18 cellular contexts compared by ENCODE assay signal in the genomic region with DNA sequence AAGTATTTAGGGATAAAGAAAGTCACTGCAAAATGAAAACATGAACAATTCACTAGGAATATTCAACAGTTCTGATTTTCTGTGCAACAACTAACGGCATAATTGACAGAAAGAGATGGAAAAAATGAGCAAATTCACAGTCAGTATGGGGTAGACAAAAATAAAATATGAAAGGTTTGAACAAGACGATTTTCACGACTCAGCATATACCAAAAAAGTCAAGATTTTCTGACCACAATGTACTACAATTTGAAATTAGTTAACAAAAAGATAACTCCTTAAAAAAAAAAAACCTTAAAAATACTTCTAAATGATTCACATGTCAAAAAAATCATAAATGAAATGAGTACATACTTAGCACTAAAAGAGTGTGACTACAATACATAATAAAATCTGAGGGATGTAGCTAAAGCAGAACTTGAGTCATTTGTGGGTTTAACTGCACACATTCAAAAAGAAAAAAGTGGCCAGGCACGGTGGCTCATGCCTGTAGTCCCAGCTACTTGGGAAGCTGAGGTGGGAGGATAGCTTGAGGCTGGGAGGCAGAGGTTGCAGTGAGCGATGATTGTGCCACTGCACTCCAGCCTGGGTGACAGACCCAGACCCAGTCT. TPM values are rescaled to one million over a fixed set of nuclear protein-coding genes. Genes with fewer than 3 reads are reported as not detected.
DNase-seq lines count a peak whose midpoint lies in the region; ATAC-seq, FAIRE-seq and TF ChIP-seq lines count a peak whose summit lies in the region.
"Had no signal": no experiment of that assay in that cellular context is flagged by ENCODE, and none has a peak within 500 bp of the region (broad histone marks: within the 10 kb centered on the region; RNA-seq: fewer than 3 reads in every experiment).

No MANE protein-coding gene starts in this region.

- FAIRE-seq in HepG2 (lab: Jason Lieb, UNC) = no peak
- FAIRE-seq: GM12878 had no signal

- no peak overlapping the region for H3K27ac Mint-ChIP-seq in activated CD4-positive, alpha-beta T cell treated with anti-CD3 and anti-CD28 coated beads for 36 hours
- no peak overlapping the region for H3K27ac Mint-ChIP-seq in stimulated activated effector memory CD8-positive, alpha-beta T cell treated with anti-CD3 and anti-CD28 coated beads, Interleukin-12 subunit alpha, Interleukin-12 subunit beta, amount 100 ng/mL, for 72 hours
- H3K27ac Mint-ChIP-seq: B cell; CD8-positive, alpha-beta T cell; IgD-negative memory B cell had no signal

- H4K20me1 ChIP-seq in HepG2 (ENCODE audit: insufficient read depth, low read length) = no peaks in the 10 kb centered on the region
- H4K20me1 ChIP-seq: BLaER1 treated with 17β-estradiol and CSF1 and Interleukin-3, amounts not matched to agents 10 nM and 100 nM had no signal

- peaks cover 5% of the 10 kb centered on the region for H3K4me1 Mint-ChIP-seq in activated CD4-positive, alpha-beta T cell treated with anti-CD3 and anti-CD28 coated beads for 36 hours
- H3K4me1 Mint-ChIP-seq in stimulated activated effector memory CD8-positive, alpha-beta T cell treated with anti-CD3 and anti-CD28 coated beads, Interleukin-12 subunit alpha, Interleukin-12 subunit beta, amount 100 ng/mL, for 72 hours = peaks cover 8% of the 10 kb centered on the region

- no peak for TF ChIP-seq RAD21 in HepG2 (CRISPR knock-in tag; IDR thresholded peaks at IDR 0.05)

- H3K4me1 ChIP-seq in HepG2 (ENCODE audit: insufficient read depth, low read length) (no peaks in the 10 kb centered on the region), right lobe of liver (no peaks in the 10 kb centered on the region)
- H3K4me1 ChIP-seq: HAP-1 had no signal

- in situ Hi-C loops in HepG2 (cut with HindIII; ENCODE audit: extremely low pct_ligation_motif_present, low pct_unique_long_range_greater_than_20kb) = no loop called here

- no peak overlapping the region for H3K4me3 ChIP-seq in HepG2 (replicated peaks in 1 of 3; ENCODE audit: insufficient read depth in 1 of 3, low read depth in 2 of 3, low read length in 3 of 3)
- no peak overlapping the region for H3K4me3 ChIP-seq in right lobe of liver
- H3K4me3 ChIP-seq in NB4 (ENCODE audit: low read depth, low read length) = no peak overlapping the region
- H3K4me3 ChIP-seq: BLaER1 treated with 17β-estradiol and CSF1 and Interleukin-3, amounts not matched to agents 10 nM and 100 nM; GM12878; HAP-1 had no signal

- no peak overlapping the region for H3K4me2 ChIP-seq in HepG2 (ENCODE audit: low read depth, low read length)
- H3K4me2 ChIP-seq: BLaER1 treated with 17β-estradiol and CSF1 and Interleukin-3, amounts not matched to agents 10 nM and 100 nM had no signal

- TF ChIP-seq POLR2A in HepG2 (IDR thresholded peaks at IDR 0.05; ENCODE audit: insufficient read depth in 1 of 2, low read depth in 2 of 2, low read length in 2 of 2) = no peak
- no peak for TF ChIP-seq POLR2A in right lobe of liver (IDR thresholded peaks at IDR 0.05)
- TF ChIP-seq POLR2A in NB4 (IDR thresholded peaks at IDR 0.05; ENCODE audit: extremely low read depth, insufficient read length) = no peak

- POLR2A ChIA-PET in activated CD4-positive, alpha-beta T cell treated with anti-CD3 and anti-CD28 coated beads for 36 hours (lab: Charles Lee) = interaction anchor here (0.6 kb wide), 2 partner anchors 16 to 34 kb away, joined by 3 to 6 read pairs; no protein-coding TSS in a partner anchor
- POLR2A ChIA-PET in HepG2 (lab: Yijun Ruan, JAX) = no interaction called here

- no peak for DNase-seq in activated CD4-positive, alpha-beta T cell treated with anti-CD3 and anti-CD28 coated beads for 36 hours
- no peak for DNase-seq in activated CD4-positive, alpha-beta T cell treated with anti-CD3 and anti-CD28 coated beads for 1 hour
- DNase-seq in HepG2 (ENCODE audit: low spot score) = no peak
- no peak for DNase-seq in right lobe of liver
- DNase-seq in NB4 (ENCODE audit: low read depth) = peak; percentile 12
- no peak for DNase-seq in stimulated activated effector memory CD8-positive, alpha-beta T cell treated with anti-CD3 and anti-CD28 coated beads, Interleukin-12 subunit alpha, Interleukin-12 subunit beta, amount 100 ng/mL, for 72 hours (ENCODE audit: low spot score in 2 of 2)
- DNase-seq in NCI-H1436 (lab: John Stamatoyannopoulos, UW) = no peak
- DNase-seq: 8988T; Calu3; CD8-positive, alpha-beta T cell; DMS79 treated with DMSO at 0.1 percent for 48 hours had no signal

- H3K9ac ChIP-seq in HepG2 (ENCODE audit: insufficient read depth, low read depth, low read length) = no peak overlapping the region
- H3K9ac ChIP-seq: BLaER1 treated with 17β-estradiol and CSF1 and Interleukin-3, amounts not matched to agents 10 nM and 100 nM had no signal

- H2AFZ ChIP-seq in HepG2 (ENCODE audit: low read length) = no peak overlapping the region

- TF ChIP-seq CTCF in HepG2 (CRISPR knock-in tag; IDR thresholded peaks at IDR 0.05) = no peak
- no peak for TF ChIP-seq CTCF in right lobe of liver (IDR thresholded peaks at IDR 0.05)
- TF ChIP-seq CTCF in NB4 (IDR thresholded peaks at IDR 0.05; ENCODE audit: low read depth, low read length) = no peak

- H3K4me3 Mint-ChIP-seq in activated CD4-positive, alpha-beta T cell treated with anti-CD3 and anti-CD28 coated beads for 36 hours = no peak overlapping the region
- no peak overlapping the region for H3K4me3 Mint-ChIP-seq in stimulated activated effector memory CD8-positive, alpha-beta T cell treated with anti-CD3 and anti-CD28 coated beads, Interleukin-12 subunit alpha, Interleukin-12 subunit beta, amount 100 ng/mL, for 72 hours
- H3K4me3 Mint-ChIP-seq: B cell; CD8-positive, alpha-beta T cell had no signal

- CTCF ChIA-PET in activated CD4-positive, alpha-beta T cell treated with anti-CD3 and anti-CD28 coated beads for 36 hours (lab: Charles Lee) = no interaction called here
- CTCF ChIA-PET in HepG2 (lab: Yijun Ruan, JAX; ENCODE audit: low intra/inter-chr PET ratio, low total read pairs) = no interaction called here

- intact Hi-C loops in activated CD4-positive, alpha-beta T cell treated with anti-CD3 and anti-CD28 coated beads for 36 hours (cut with DNase I, micrococcal nuclease) = no loop called here
- intact Hi-C loops in HepG2 (cut with micrococcal nuclease; ENCODE audit: unreplicated experiment) = no loop called here
- intact Hi-C loops in right lobe of liver (cut with DNase I) = no loop called here

- H3K27me3 ChIP-seq in HepG2 (ENCODE audit: control insufficient read depth in 1 of 2, insufficient read depth in 2 of 2, low read length in 2 of 2) (no peaks in the 10 kb centered on the region), right lobe of liver (no peaks in the 10 kb centered on the region)
- H3K27me3 ChIP-seq: BLaER1 treated with 17β-estradiol and CSF1 and Interleukin-3, amounts not matched to agents 10 nM and 100 nM had no signal

- 95% methylated on average over 5 of the region's 5 CpGs for WGBS in HepG2 (ENCODE audit: low lambda C conversion rate)
- WGBS in right lobe of liver (ENCODE audit: insufficient coverage, low coverage, low lambda C conversion rate, missing lambda C conversion rate) = 96% methylated on average over 5 of the region's 5 CpGs

- H3K9me3 Mint-ChIP-seq in activated CD4-positive, alpha-beta T cell treated with anti-CD3 and anti-CD28 coated beads for 36 hours (ENCODE audit: low read depth) = peaks cover 11% of the 10 kb centered on the region
- peaks cover 13% of the 10 kb centered on the region for H3K9me3 Mint-ChIP-seq in stimulated activated effector memory CD8-positive, alpha-beta T cell treated with anti-CD3 and anti-CD28 coated beads, Interleukin-12 subunit alpha, Interleukin-12 subunit beta, amount 100 ng/mL, for 72 hours

- H3K9me3 ChIP-seq in HepG2 (ENCODE audit: low read length) (peaks cover 9% of the 10 kb centered on the region), right lobe of liver (peaks cover 0 to 12% (median 0%) of the 10 kb centered on the region in 4 donors)

- no peaks in the 10 kb centered on the region for H3K27me3 Mint-ChIP-seq in activated CD4-positive, alpha-beta T cell treated with anti-CD3 and anti-CD28 coated beads for 36 hours
- H3K27me3 Mint-ChIP-seq: B cell, IgD-negative memory B cell had no signal

- no peaks in the 10 kb centered on the region for H3K36me3 ChIP-seq in HepG2 (replicated peaks in 1 of 2; ENCODE audit: control insufficient read depth in 1 of 2, insufficient read depth in 2 of 2, low read length in 2 of 2)
- no peaks in the 10 kb centered on the region for H3K36me3 ChIP-seq in right lobe of liver
- H3K36me3 ChIP-seq: HAP-1 had no signal

- no TSS peak for BruUV-seq in HepG2 (replicated peaks; lab: Mats Ljungman, UMichigan)

- ATAC-seq in activated CD4-positive, alpha-beta T cell treated with anti-CD3 and anti-CD28 coated beads for 36 hours = peak; percentile 30
- no peak for ATAC-seq in HepG2
- no peak for ATAC-seq in right lobe of liver
- ATAC-seq in stimulated activated effector memory CD8-positive, alpha-beta T cell treated with anti-CD3 and anti-CD28 coated beads, Interleukin-12 subunit alpha, Interleukin-12 subunit beta, amount 100 ng/mL, for 72 hours = peak; percentile 83
- no peak for ATAC-seq in GM21447 (IDR thresholded peaks at IDR 0.05; ENCODE audit: unreplicated experiment)
- ATAC-seq: CD8-positive, alpha-beta T cell; GM12878 had no signal

- H3K36me3 Mint-ChIP-seq in activated CD4-positive, alpha-beta T cell treated with anti-CD3 and anti-CD28 coated beads for 36 hours (ENCODE audit: low read depth) = peaks cover 2% of the 10 kb centered on the region
- no peaks in the 10 kb centered on the region for H3K36me3 Mint-ChIP-seq in stimulated activated effector memory CD8-positive, alpha-beta T cell treated with anti-CD3 and anti-CD28 coated beads, Interleukin-12 subunit alpha, Interleukin-12 subunit beta, amount 100 ng/mL, for 72 hours

- H3K27ac ChIP-seq in HepG2 (ENCODE audit: extremely low read length, insufficient read depth, low read length) = no peak overlapping the region
- H3K27ac ChIP-seq in right lobe of liver = no peak overlapping the region
- H3K27ac ChIP-seq: BLaER1 treated with 17β-estradiol and CSF1 and Interleukin-3, amounts not matched to agents 10 nM and 100 nM; HL-60 had no signal

- no peak for TF ChIP-seq EP300 in HepG2 (IDR thresholded peaks at IDR 0.05; ENCODE audit: low read depth in 2 of 2, low read length in 2 of 2)
- TF ChIP-seq EP300 in HepG2 (CRISPR knock-in tag; IDR thresholded peaks at IDR 0.05; ENCODE audit: borderline replicate concordance) = no peak

- H3K79me2 ChIP-seq in HepG2 (ENCODE audit: insufficient read depth, low read length) = no peaks in the 10 kb centered on the region

RNA-seq across cellular contexts. Expression of a gene that starts 22.6 kb away (rescaled TPM):
- total RNA-seq in activated CD4-positive, alpha-beta T cell treated with anti-CD3 and anti-CD28 coated beads for 36 hours = 1 to 10 TPM; 4.2 TPM
- 5.7 and 8.2 TPM in 2 replicates for total RNA-seq in HepG2 (2016; rRNA removed; fragmentation: Illumina TruSeq; extraction: Trizol)
- 15.1 and 17.4 TPM in 2 replicates for total RNA-seq in HepG2 (2016; cell fraction: cytosol; rRNA removed; fragmentation: Illumina TruSeq; extraction: Trizol; ENCODE audit: low read depth)
- total RNA-seq in HepG2 (2016; cell fraction: insoluble cytoplasmic fraction; rRNA removed; fragmentation: Illumina TruSeq; extraction: Trizol) = 5.7 and 6.1 TPM in 2 replicates
- total RNA-seq in HepG2 (2016; cell fraction: membrane; rRNA removed; fragmentation: Illumina TruSeq; extraction: Trizol) = 16.1 and 17.3 TPM in 2 replicates
- total RNA-seq in HepG2 (2016; cell fraction: nucleus; rRNA removed; fragmentation: Illumina TruSeq; extraction: Trizol) = 5.2 and 6.6 TPM in 2 replicates
- 7.2 and 7.9 TPM in 2 replicates for polyA plus RNA-seq in HepG2 (2011; rRNA removed)
- 4.0 and 5.1 TPM in 2 replicates for polyA plus RNA-seq in HepG2 (2011; cell fraction: cytosol; rRNA removed)
- polyA plus RNA-seq in HepG2 (2011; cell fraction: nucleus; rRNA removed) = 8.4 and 11.0 TPM in 2 replicates
- 4.8 and 6.5 TPM in 2 replicates for polyA plus RNA-seq in HepG2 (2012)
- 19.8 and 22.7 TPM in 2 replicates for polyA plus RNA-seq in HepG2 (2016; cell fraction: cytosol; fragmentation: Illumina TruSeq; extraction: Trizol; ENCODE audit: low read depth)
- polyA plus RNA-seq in HepG2 (2016; cell fraction: insoluble cytoplasmic fraction; fragmentation: Illumina TruSeq; extraction: Trizol; ENCODE audit: low read depth) = 6.6 TPM in 2 replicates
- 16.0 and 17.6 TPM in 2 replicates for polyA plus RNA-seq in HepG2 (2016; cell fraction: membrane; fragmentation: Illumina TruSeq; extraction: Trizol; ENCODE audit: low read depth)
- polyA plus RNA-seq in HepG2 (2016; cell fraction: nucleus; fragmentation: Illumina TruSeq; extraction: Trizol; ENCODE audit: insufficient read depth, low read depth) = 7.4 and 7.9 TPM in 2 replicates
- polyA minus RNA-seq in HepG2 (2011; rRNA and poly(A)+ RNA removed; ENCODE audit: low replicate concordance) = 4.1 TPM in 2 replicates
- 1.8 and 4.4 TPM in 2 replicates for polyA minus RNA-seq in HepG2 (2011; cell fraction: cytosol; rRNA and poly(A)+ RNA removed)
- 12.1 and 12.6 TPM in 2 replicates for polyA minus RNA-seq in HepG2 (2011; cell fraction: nucleus; rRNA and poly(A)+ RNA removed)
- total RNA-seq in right lobe of liver = 1 to 10 TPM; 2.2 to 5.2 (median 2.9) TPM

Comparison
In these comparisons a context has a peak if more than half of its experiments do, and no peak if none do; other contexts are left out.
1. ATAC-seq: peak in activated CD4-positive, alpha-beta T cell treated with anti-CD3 and anti-CD28 coated beads for 36 hours (single experiment) and stimulated activated effector memory CD8-positive, alpha-beta T cell treated with anti-CD3 and anti-CD28 coated beads, Interleukin-12 subunit alpha, Interleukin-12 subunit beta, amount 100 ng/mL, for 72 hours (single experiment); none in HepG2 (single experiment), right lobe of liver (0 of 4) and GM21447 (single experiment).